In the genomic region with DNA sequence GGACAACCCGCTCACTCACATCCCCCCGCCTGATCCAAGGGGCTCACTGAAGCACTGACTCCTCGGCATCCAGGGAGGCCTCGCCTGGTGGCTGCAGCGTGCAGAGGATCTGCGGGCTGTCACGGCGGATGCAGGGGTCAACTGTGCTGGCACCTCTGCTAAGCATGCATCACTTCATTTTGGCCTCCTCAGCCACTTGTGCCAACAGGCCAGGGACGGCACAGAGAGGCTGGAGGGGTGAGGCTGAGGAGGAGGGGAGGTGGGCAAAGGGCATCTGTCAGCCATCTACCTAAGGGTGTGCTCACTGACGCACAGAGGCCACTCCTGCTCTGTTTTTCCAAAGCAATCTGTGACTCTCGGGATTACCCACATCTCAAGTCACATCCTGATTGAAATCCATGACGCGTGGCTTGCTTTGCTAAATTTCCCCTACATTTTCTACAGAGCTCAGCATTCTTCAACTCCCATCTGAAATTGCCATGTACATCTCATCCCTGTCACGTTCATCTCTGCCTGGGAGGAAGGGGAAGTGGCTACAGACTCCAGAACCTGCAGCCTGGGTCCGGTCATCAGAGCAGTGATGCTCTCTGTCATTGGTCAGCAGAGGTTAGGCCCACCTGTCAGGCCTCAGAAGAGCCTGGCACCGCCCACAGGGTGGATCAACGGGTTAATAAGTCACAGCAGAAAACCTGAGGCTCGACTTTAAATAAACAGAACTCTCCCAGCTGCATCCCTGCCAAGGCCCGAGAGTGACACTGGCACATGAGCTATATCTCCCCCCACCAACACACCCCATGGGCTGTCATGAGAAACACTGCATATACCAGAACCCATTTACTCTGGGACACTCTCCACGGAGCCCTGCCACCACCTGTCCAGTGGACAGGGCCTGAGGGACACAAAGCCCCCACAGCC, we compare ENCODE assay signal across 10 cellular contexts. TPM values are rescaled to one million over a fixed set of nuclear protein-coding genes. Genes with fewer than 3 reads are reported as not detected.
DNase-seq lines count a peak whose midpoint lies in the region; ATAC-seq and TF ChIP-seq lines count a peak whose summit lies in the region.
"Had no signal": no experiment of that assay in that cellular context is flagged by ENCODE, and none has a peak within 500 bp of the region (broad histone marks: within the 10 kb centered on the region; RNA-seq: fewer than 3 reads in every experiment).

No MANE protein-coding gene starts in this region.

- H3K9ac ChIP-seq in trophoblast cell (ENCODE audit: low read length) (no peak overlapping the region), MM.1S (ENCODE audit: low read length) (no peak overlapping the region)

- no peaks in the 10 kb centered on the region for H3K9me2 ChIP-seq in MM.1S (replicated peaks; ENCODE audit: insufficient read depth, low read length)

- H3K4me3 Mint-ChIP-seq in effector memory CD8-positive, alpha-beta T cell: peak overlapping the region; percentile 71 to 92

- WGBS in trophoblast cell (ENCODE audit: extremely low coverage, insufficient coverage, insufficient read length): no CpG with 5 or more reads among the region's 20 CpGs

- H4K91ac ChIP-seq in trophoblast cell (ENCODE audit: low read depth, low read length): no peak overlapping the region

- no peak overlapping the region for H2BK120ac ChIP-seq in trophoblast cell (ENCODE audit: insufficient read depth, low read length, poor library complexity)

- H3K27me3 ChIP-seq in trophoblast cell (ENCODE audit: insufficient read depth, low read length): no peaks in the 10 kb centered on the region
- no peaks in the 10 kb centered on the region for H3K27me3 ChIP-seq in MM.1S (replicated peaks; ENCODE audit: insufficient read depth, low read length)
- H3K27me3 ChIP-seq: SJSA1 had no signal

- no peak overlapping the region for H4K12ac ChIP-seq in trophoblast cell (ENCODE audit: low read depth, low read length)

- H3K27ac ChIP-seq in trophoblast cell (ENCODE audit: low read depth, low read length) (no peak overlapping the region), MM.1S (ENCODE audit: low read length) (no peak overlapping the region)
- H3K27ac ChIP-seq: SJSA1 had no signal

- ATAC-seq in GM18861 (IDR thresholded peaks at IDR 0.05; ENCODE audit: unreplicated experiment) (peak; percentile 64), HG03571 (IDR thresholded peaks at IDR 0.05; ENCODE audit: unreplicated experiment) (peak; percentile 59), GM21360 (IDR thresholded peaks at IDR 0.05; ENCODE audit: unreplicated experiment) (no peak), HG02798 (IDR thresholded peaks at IDR 0.05; ENCODE audit: poor library complexity, unreplicated experiment) (no peak)
- ATAC-seq in effector memory CD8-positive, alpha-beta T cell (replicated peaks): no peak

- H3K36me3 Mint-ChIP-seq in effector memory CD8-positive, alpha-beta T cell (ENCODE audit: insufficient read depth): peaks cover 72% of the 10 kb centered on the region

- H2BK12ac ChIP-seq in trophoblast cell (ENCODE audit: low read length): no peak overlapping the region

- H3K4me3 ChIP-seq in trophoblast cell (ENCODE audit: low read depth, low read length): no peak overlapping the region
- H3K4me3 ChIP-seq in MM.1S (ENCODE audit: low read length): no peak overlapping the region
- H3K4me3 ChIP-seq: SJSA1 had no signal

- H3K4me2 ChIP-seq in trophoblast cell (ENCODE audit: low read length): no peak overlapping the region
- H3K4me2 ChIP-seq in MM.1S (ENCODE audit: low read depth, low read length): no peak overlapping the region

- H3K36me3 ChIP-seq in trophoblast cell (ENCODE audit: control insufficient read depth in 1 of 2, insufficient read depth in 2 of 2, low read length in 2 of 2) (peaks cover 0 to 3% of the 10 kb centered on the region in 2 experiments), MM.1S (replicated peaks; ENCODE audit: insufficient read depth, low read length) (no peaks in the 10 kb centered on the region)

- no peak overlapping the region for H2AK5ac ChIP-seq in trophoblast cell (ENCODE audit: low read length)

- H3K27me3 Mint-ChIP-seq in effector memory CD8-positive, alpha-beta T cell: no peaks in the 10 kb centered on the region

- DNase-seq in effector memory CD8-positive, alpha-beta T cell: no peak
- DNase-seq in trophoblast cell (peak in 1 of 2 donors; percentile 41), MM.1S (no peak), occipital lobe (lab: John Stamatoyannopoulos, UW) (no peak)
- DNase-seq: stimulated activated naive CD4-positive, alpha-beta T cell had no signal

- H2AFZ ChIP-seq in trophoblast cell (ENCODE audit: insufficient read depth, low read length, poor library complexity) (no peak overlapping the region), MM.1S (ENCODE audit: low read length) (no peak overlapping the region)

- H3K23ac ChIP-seq in trophoblast cell (ENCODE audit: low read length): peak overlapping the region; percentile 18

- H3K9me3 Mint-ChIP-seq in effector memory CD8-positive, alpha-beta T cell: no peaks in the 10 kb centered on the region

- H3K9me3 ChIP-seq in trophoblast cell (ENCODE audit: insufficient read depth, low read depth, low read length): no peaks in the 10 kb centered on the region
- no peaks in the 10 kb centered on the region for H3K9me3 ChIP-seq in MM.1S (replicated peaks; ENCODE audit: insufficient read depth, low read length)
- H3K9me3 ChIP-seq: SJSA1 had no signal

- no peaks in the 10 kb centered on the region for H3F3A ChIP-seq in MM.1S (ENCODE audit: insufficient read depth, low read length)

- peaks cover 77 to 91% of the 10 kb centered on the region in 2 donors for H3K4me1 Mint-ChIP-seq in effector memory CD8-positive, alpha-beta T cell (ENCODE audit: low read depth in 2 of 2)

- no peak overlapping the region for H3K4ac ChIP-seq in trophoblast cell (ENCODE audit: low read depth, low read length)

- no peak for TF ChIP-seq CTCF in MM.1S (IDR thresholded peaks at IDR 0.05; ENCODE audit: low read length)

- peak overlapping the region; percentile 96 to 99 for H3K27ac Mint-ChIP-seq in effector memory CD8-positive, alpha-beta T cell

- no peak overlapping the region for H3K14ac ChIP-seq in trophoblast cell (ENCODE audit: low read length)

- no peak overlapping the region for H3K18ac ChIP-seq in trophoblast cell (ENCODE audit: low read length)

- H3K79me1 ChIP-seq in trophoblast cell (ENCODE audit: low read length): peaks cover 2% of the 10 kb centered on the region

- H3K79me2 ChIP-seq in trophoblast cell (ENCODE audit: control insufficient read depth, insufficient read depth, low read length, poor library complexity) (peaks cover 9% of the 10 kb centered on the region), MM.1S (ENCODE audit: low read length) (peaks cover 100% of the 10 kb centered on the region)

- H4K8ac ChIP-seq in trophoblast cell (ENCODE audit: low read depth, low read length): no peak overlapping the region

- no peak overlapping the region for H2BK5ac ChIP-seq in trophoblast cell (ENCODE audit: low read depth, low read length, poor library complexity)

- H3K4me1 ChIP-seq in trophoblast cell (ENCODE audit: control insufficient read depth in 1 of 2, insufficient read depth in 2 of 2, low read length in 2 of 2) (peaks cover 18% of the 10 kb centered on the region in 2 experiments), MM.1S (ENCODE audit: low read length) (peaks cover 19% of the 10 kb centered on the region)
- H3K4me1 ChIP-seq: SJSA1 had no signal

- peaks cover 98% of the 10 kb centered on the region for H4K20me1 ChIP-seq in MM.1S (ENCODE audit: insufficient read depth, low read length)

RNA-seq across cellular contexts. Expression of a gene that starts 17.6 kb away (rescaled TPM):
- polyA plus RNA-seq in trophoblast cell (2013): 26.7 and 26.8 TPM in 2 replicates
- 6.6 TPM for total RNA-seq in occipital lobe

RNA-seq across cellular contexts. Expression of a gene that starts 39.1 kb away (rescaled TPM):
- polyA plus RNA-seq in trophoblast cell (2013): 152 and 154 TPM in 2 replicates
- 118 TPM for total RNA-seq in occipital lobe

RNA-seq across cellular contexts. Expression of a gene that starts 53.4 kb away (rescaled TPM):
- polyA plus RNA-seq in trophoblast cell (2013): 112 and 120 TPM in 2 replicates
- 16.4 TPM for total RNA-seq in occipital lobe

Comparison
In these comparisons a context has a peak if more than half of its experiments do, and no peak if none do; other contexts are left out.
1. ATAC-seq: peak in GM18861 (single experiment) and HG03571 (single experiment); none in effector memory CD8-positive, alpha-beta T cell (single experiment), GM21360 (single experiment) and HG02798 (single experiment).